Comparison of ENCODE assay signal across 10 cellular contexts in the genomic region with DNA sequence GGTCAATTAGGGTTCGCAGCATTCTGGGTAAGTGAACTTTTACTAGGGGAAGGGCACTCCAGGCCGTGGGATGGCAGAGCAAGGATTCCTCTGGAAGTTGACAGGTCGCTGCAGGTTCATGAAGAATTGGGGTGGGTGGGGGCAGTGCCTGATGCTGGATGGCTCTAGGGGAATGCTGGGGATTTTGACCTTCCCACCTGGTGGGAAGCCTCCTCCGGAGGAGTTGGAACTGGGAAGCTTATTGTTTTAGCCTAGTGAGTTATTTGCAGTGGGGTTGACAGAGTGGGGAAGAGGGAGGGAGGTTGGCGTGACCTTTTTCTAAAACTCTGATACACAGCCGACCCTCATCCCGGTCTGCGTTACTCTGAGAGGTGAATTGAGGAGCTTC. TPM values are rescaled to one million over a fixed set of nuclear protein-coding genes. Genes with fewer than 3 reads are reported as not detected.
A peak's percentile ranks its signal among the peaks of the same experiment; 100 is the strongest.
DNase-seq lines count a peak whose midpoint lies in the region; ATAC-seq, FAIRE-seq and TF ChIP-seq lines count a peak whose summit lies in the region.
"Had no signal": no experiment of that assay in that cellular context is flagged by ENCODE, and none has a peak within 500 bp of the region (broad histone marks: within the 10 kb centered on the region; RNA-seq: fewer than 3 reads in every experiment).

No MANE protein-coding gene starts in this region.

- H3K4me3 ChIP-seq in GM12878 (no peak overlapping the region; the same call in 1 of the 2 replicates), right lobe of liver (peak overlapping the region; percentile 58 to 65 (median 59)), subcutaneous abdominal adipose tissue (ENCODE audit: low read depth in 1 of 5, low read length in 5 of 5) (peak overlapping the region; percentile 62 to 76 (median 68))

- no peak overlapping the region for H3K27ac ChIP-seq in GM12878 (ENCODE audit: control insufficient read depth, insufficient read depth)
- H3K27ac ChIP-seq in right lobe of liver, result no peak overlapping the region
- no peak overlapping the region for H3K27ac ChIP-seq in subcutaneous abdominal adipose tissue (ENCODE audit: low read depth, low read length)
- H3K27ac ChIP-seq: SJCRH30 had no signal

- in situ Hi-C loops in GM12878 (cut with MboI), result no loop called here

- ATAC-seq in GM12878 (no peak), right lobe of liver (peak in 3 of 4 donors; percentile 10 to 23 (median 10)), GM21390 (IDR thresholded peaks at IDR 0.05; ENCODE audit: unreplicated experiment) (no peak), GM21367 (IDR thresholded peaks at IDR 0.05; ENCODE audit: unreplicated experiment) (no peak)

- peak overlapping the region; percentile 48; the same call in 1 of the 2 replicates for H3K4me2 ChIP-seq in GM12878 (ENCODE audit: control insufficient read depth, insufficient read depth)

- peaks cover 44% of the 10 kb centered on the region for H3K27me3 Mint-ChIP-seq in T-helper 2 cell treated with Interferon-gamma antibody and Interleukin-4, amounts not matched to agents 5 μg/mL and 100 μg/mL, for 36 hours (ENCODE audit: low read depth)

- TF ChIP-seq CTCF in GM12878 (IDR thresholded peaks at IDR 0.05 in 2 of 3, conservative IDR thresholded peaks at IDR 0.05 in 1 of 3; ENCODE audit: control insufficient read depth in 2 of 3, extremely low read depth in 1 of 3, insufficient read depth in 1 of 3, low read depth in 3 of 3, low read length in 3 of 3) (no peak), right lobe of liver (IDR thresholded peaks at IDR 0.05) (no peak)

- TF ChIP-seq EP300 in GM12878 (IDR thresholded peaks at IDR 0.05; ENCODE audit: borderline replicate concordance in 1 of 2, control insufficient read depth in 1 of 2, low read depth in 2 of 2, low read length in 2 of 2), result no peak

- no peak overlapping the region for H3K27ac Mint-ChIP-seq in T-helper 2 cell treated with Interferon-gamma antibody and Interleukin-4, amounts not matched to agents 5 μg/mL and 100 μg/mL, for 36 hours

- peaks cover under 1% of the 10 kb centered on the region; the same call in 1 of the 3 replicates for H3K9me3 ChIP-seq in GM12878 (replicated peaks; ENCODE audit: control insufficient read depth, insufficient read depth, low read length)
- no peaks in the 10 kb centered on the region for H3K9me3 ChIP-seq in right lobe of liver
- no peaks in the 10 kb centered on the region for H3K9me3 ChIP-seq in subcutaneous abdominal adipose tissue (ENCODE audit: control insufficient read depth in 5 of 5, low read length in 5 of 5)
- H3K9me3 ChIP-seq: SJCRH30 had no signal

- no peak for DNase-seq in T-helper 2 cell treated with Interferon-gamma antibody and Interleukin-4, amounts not matched to agents 5 μg/mL and 100 μg/mL, for 36 hours (ENCODE audit: low spot score)
- no peak for DNase-seq in T-helper 2 cell
- no peak for DNase-seq in GM12878 (ENCODE audit: low read depth, low spot score)
- no peak for DNase-seq in right lobe of liver
- no peak for DNase-seq in NCI-H1092 (lab: John Stamatoyannopoulos, UW)

- CTCF ChIA-PET in GM12878 (lab: Yijun Ruan, JAX), result interaction anchor here (1.0 to 1.4 kb wide), 4 partner anchors 15 to 87 kb away, joined by 3 to 4 read pairs (median 4); no protein-coding TSS in a partner anchor

- peaks cover 7% of the 10 kb centered on the region for H3K4me1 Mint-ChIP-seq in T-helper 2 cell treated with Interferon-gamma antibody and Interleukin-4, amounts not matched to agents 5 μg/mL and 100 μg/mL, for 36 hours (ENCODE audit: low read depth)

- H3K4me1 ChIP-seq in GM12878 (ENCODE audit: control insufficient read depth, insufficient read depth, low read length), result no peaks in the 10 kb centered on the region
- peaks cover 0 to 3% (median 0%) of the 10 kb centered on the region in 4 donors for H3K4me1 ChIP-seq in right lobe of liver
- H3K4me1 ChIP-seq in subcutaneous abdominal adipose tissue (ENCODE audit: control insufficient read depth in 5 of 5, insufficient read depth in 5 of 5, low read length in 5 of 5), result peaks cover 0 to 13% (median 11%) of the 10 kb centered on the region in 5 donors

- H3K36me3 ChIP-seq in GM12878 (ENCODE audit: control insufficient read depth in 2 of 2, insufficient read depth in 2 of 2, low read length in 1 of 2) (no peaks in the 10 kb centered on the region), right lobe of liver (no peaks in the 10 kb centered on the region), subcutaneous abdominal adipose tissue (ENCODE audit: control insufficient read depth in 5 of 5, insufficient read depth in 5 of 5, low read length in 5 of 5) (no peaks in the 10 kb centered on the region)
- H3K36me3 ChIP-seq: SJCRH30 had no signal

- H4K20me1 ChIP-seq in GM12878 (ENCODE audit: control insufficient read depth, insufficient read depth), result no peaks in the 10 kb centered on the region

- RAD21 ChIA-PET in GM12878 (lab: Charles Lee; ENCODE audit: unreplicated experiment), result no interaction called here

- POLR2A ChIA-PET in GM12878 (lab: Charles Lee), result no interaction called here

- BruUV-seq in GM12878 (replicated peaks; lab: Mats Ljungman, UMichigan), result no TSS peak

- FAIRE-seq in GM12878 (lab: Jason Lieb, UNC), result no peak
- FAIRE-seq: A204.1 had no signal

- no peaks in the 10 kb centered on the region for H3K79me2 ChIP-seq in GM12878 (ENCODE audit: control insufficient read depth, insufficient read depth, low read length)

- SMC1A ChIA-PET in GM12878 (lab: Charles Lee; ENCODE audit: uncharacterized antibody, unreplicated experiment), result interaction anchor here (0.7 kb wide), 1 partner anchor 68 kb away, joined by 3 read pairs; no protein-coding TSS in a partner anchor

- TF ChIP-seq POLR2A in GM12878 (IDR thresholded peaks at IDR 0.05; ENCODE audit: low read depth, low read length), result no peak
- TF ChIP-seq POLR2A in right lobe of liver (IDR thresholded peaks at IDR 0.05), result no peak

- peak overlapping the region; percentile 74 for H3K4me3 Mint-ChIP-seq in T-helper 2 cell treated with Interferon-gamma antibody and Interleukin-4, amounts not matched to agents 5 μg/mL and 100 μg/mL, for 36 hours

- intact Hi-C loops in GM12878 (cut with micrococcal nuclease; ENCODE audit: unreplicated experiment) (no loop called here), right lobe of liver (cut with DNase I) (no loop called here)

- H3K36me3 Mint-ChIP-seq in T-helper 2 cell treated with Interferon-gamma antibody and Interleukin-4, amounts not matched to agents 5 μg/mL and 100 μg/mL, for 36 hours (ENCODE audit: low read depth), result no peaks in the 10 kb centered on the region

- no peaks in the 10 kb centered on the region for H3K9me3 Mint-ChIP-seq in T-helper 2 cell treated with Interferon-gamma antibody and Interleukin-4, amounts not matched to agents 5 μg/mL and 100 μg/mL, for 36 hours

- TF ChIP-seq RAD21 in GM12878 (IDR thresholded peaks at IDR 0.05; ENCODE audit: insufficient read depth, low read depth, low read length), result no peak

- H3K27me3 ChIP-seq in GM12878 (replicated peaks in 1 of 2; ENCODE audit: control insufficient read depth in 2 of 2, insufficient read depth in 2 of 2, low read length in 1 of 2), result peaks cover 4 to 5% of the 10 kb centered on the region in 2 experiments
- H3K27me3 ChIP-seq in right lobe of liver, result no peaks in the 10 kb centered on the region
- peaks cover 14 to 30% (median 19%) of the 10 kb centered on the region in 5 donors for H3K27me3 ChIP-seq in subcutaneous abdominal adipose tissue (ENCODE audit: control insufficient read depth in 5 of 5, insufficient read depth in 4 of 5, low read length in 5 of 5)

- WGBS in GM12878 (ENCODE audit: insufficient coverage, insufficient replicate concordance, low lambda C conversion rate, missing lambda C conversion rate), result 65% methylated on average over 8 of the region's 8 CpGs
- WGBS in right lobe of liver (ENCODE audit: insufficient coverage, low coverage, low lambda C conversion rate, missing lambda C conversion rate), result 66% methylated on average over 7 of the region's 8 CpGs

- H2AFZ ChIP-seq in GM12878 (ENCODE audit: control insufficient read depth, low read depth, low read length), result no peak overlapping the region

- no peak overlapping the region for H3K9ac ChIP-seq in GM12878 (ENCODE audit: control insufficient read depth, insufficient read depth, low read length)
- peak overlapping the region in 3 of 5 donors; percentile 42 to 51 (median 47) for H3K9ac ChIP-seq in subcutaneous abdominal adipose tissue (ENCODE audit: low read length in 5 of 5)

RNA-seq across cellular contexts. Expression of gene C17orf113, which starts 0.6 kb away (rescaled TPM):
- total RNA-seq in GM12878 (2013; cell fraction: nucleolus; rRNA removed), result 1.2 and 1.3 TPM in 2 replicates
- total RNA-seq in GM12878 (2014; rRNA removed), result 0.11 and 0.17 TPM in 2 replicates
- total RNA-seq in GM12878 (2014; rRNA removed; fragmentation: Illumina TruSeq; extraction: Trizol), result not detected in 2 replicates
- total RNA-seq in GM12878 (2021), result 0.08 and 0.11 TPM in 2 replicates
- 0.13 TPM for polyA plus RNA-seq in GM12878 (2011; ENCODE audit: low read depth)
- 0.06 and 0.08 TPM in 2 replicates for polyA plus RNA-seq in GM12878 (2011; rRNA removed)
- 0.07 and 0.09 TPM in 2 replicates for polyA plus RNA-seq in GM12878 (2011; cell fraction: cytosol; rRNA removed)
- polyA plus RNA-seq in GM12878 (2011; cell fraction: nucleus; rRNA removed), result 0.18 and 0.20 TPM in 2 replicates
- 0.32 and 0.42 TPM in 2 replicates for polyA plus RNA-seq in GM12878 (2012)
- 0.03 TPM in 1 of 2 replicates, not detected in the other for polyA plus RNA-seq in GM12878 (2014; fragmentation: Illumina TruSeq; extraction: Trizol)
- polyA plus RNA-seq in GM12878 (2014; fragmentation: Nextera tagmentation; extraction: Ambion mirVana), result not detected
- 0.14 and 0.27 TPM in 2 replicates for polyA plus RNA-seq in GM12878 (2014; rRNA removed)
- under 1 TPM; 0.03 to 0.04 TPM for polyA plus RNA-seq in GM12878 (2016; fragmentation: Nextera tagmentation; extraction: Ambion mirVana)
- 0.05 TPM in 1 of 2 replicates, not detected in the other for polyA minus RNA-seq in GM12878 (2011; rRNA and poly(A)+ RNA removed)
- not detected in 2 replicates for polyA minus RNA-seq in GM12878 (2011; cell fraction: cytosol; rRNA and poly(A)+ RNA removed)
- polyA minus RNA-seq in GM12878 (2011; cell fraction: nucleus; rRNA and poly(A)+ RNA removed), result 0.10 TPM in 1 of 2 replicates, not detected in the other
- total RNA-seq in right lobe of liver, result under 1 TPM; 0.06 to 0.42 (median 0.12) TPM

RNA-seq across cellular contexts. Expression of gene NKIRAS2, which starts 31.1 kb away (rescaled TPM):
- total RNA-seq in GM12878 (2013; cell fraction: nucleolus; rRNA removed), result 17.6 and 18.5 TPM in 2 replicates
- total RNA-seq in GM12878 (2014; rRNA removed) (36.8 and 39.3 TPM in 2 replicates), GM12878 (2014; rRNA removed; fragmentation: Illumina TruSeq; extraction: Trizol) (16.3 and 16.9 TPM in 2 replicates), GM12878 (2021) (22.9 and 25.8 TPM in 2 replicates), right lobe of liver (10 to 100 TPM; 11.1 to 27.0 (median 12.3) TPM)
- 11.6 TPM for polyA plus RNA-seq in GM12878 (2011; ENCODE audit: low read depth)
- polyA plus RNA-seq in GM12878 (2011; rRNA removed) (11.9 and 20.3 TPM in 2 replicates), GM12878 (2014; fragmentation: Illumina TruSeq; extraction: Trizol) (24.4 and 33.6 TPM in 2 replicates), GM12878 (2014; fragmentation: Nextera tagmentation; extraction: Ambion mirVana) (1 to 10 TPM; 6.4 to 6.9 TPM), GM12878 (2014; rRNA removed) (39.4 and 49.7 TPM in 2 replicates), GM12878 (2016; fragmentation: Nextera tagmentation; extraction: Ambion mirVana) (10 to 100 TPM; 28.6 to 32.2 TPM)
- 26.7 and 29.6 TPM in 2 replicates for polyA plus RNA-seq in GM12878 (2011; cell fraction: cytosol; rRNA removed)
- polyA plus RNA-seq in GM12878 (2011; cell fraction: nucleus; rRNA removed), result 15.3 and 19.6 TPM in 2 replicates
- 20.9 and 21.7 TPM in 2 replicates for polyA plus RNA-seq in GM12878 (2012)
- polyA minus RNA-seq in GM12878 (2011; rRNA and poly(A)+ RNA removed), result 15.9 and 21.3 TPM in 2 replicates
- polyA minus RNA-seq in GM12878 (2011; cell fraction: cytosol; rRNA and poly(A)+ RNA removed), result 6.4 and 7.1 TPM in 2 replicates
- polyA minus RNA-seq in GM12878 (2011; cell fraction: nucleus; rRNA and poly(A)+ RNA removed), result 7.6 and 15.4 TPM in 2 replicates

RNA-seq across cellular contexts. Expression of gene DNAJC7, which starts 33.8 kb away (rescaled TPM):
- 134 and 138 TPM in 2 replicates for total RNA-seq in GM12878 (2013; cell fraction: nucleolus; rRNA removed)
- total RNA-seq in GM12878 (2014; rRNA removed), result 70.2 and 70.4 TPM in 2 replicates
- 156 and 173 TPM in 2 replicates for total RNA-seq in GM12878 (2014; rRNA removed; fragmentation: Illumina TruSeq; extraction: Trizol)
- 104 and 113 TPM in 2 replicates for total RNA-seq in GM12878 (2021)
- polyA plus RNA-seq in GM12878 (2011; ENCODE audit: low read depth), result 65.9 TPM
- 60.1 and 72.4 TPM in 2 replicates for polyA plus RNA-seq in GM12878 (2011; rRNA removed)
- polyA plus RNA-seq in GM12878 (2011; cell fraction: cytosol; rRNA removed), result 33.8 and 35.1 TPM in 2 replicates
- 35.8 and 40.3 TPM in 2 replicates for polyA plus RNA-seq in GM12878 (2011; cell fraction: nucleus; rRNA removed)
- polyA plus RNA-seq in GM12878 (2012), result 89.4 and 91.4 TPM in 2 replicates
- 164 and 196 TPM in 2 replicates for polyA plus RNA-seq in GM12878 (2014; fragmentation: Illumina TruSeq; extraction: Trizol)
- 10 to 100 TPM; 61.2 to 70.3 TPM for polyA plus RNA-seq in GM12878 (2014; fragmentation: Nextera tagmentation; extraction: Ambion mirVana)
- polyA plus RNA-seq in GM12878 (2014; rRNA removed), result 89.6 and 91.8 TPM in 2 replicates
- 100 to 1,000 TPM in 1 of 2 experiments, 10 to 100 TPM in 1; 97.9 to 103 TPM for polyA plus RNA-seq in GM12878 (2016; fragmentation: Nextera tagmentation; extraction: Ambion mirVana)
- polyA minus RNA-seq in GM12878 (2011; rRNA and poly(A)+ RNA removed), result 56.9 and 58.7 TPM in 2 replicates
- polyA minus RNA-seq in GM12878 (2011; cell fraction: cytosol; rRNA and poly(A)+ RNA removed), result 30.2 and 35.3 TPM in 2 replicates
- 43.6 and 51.0 TPM in 2 replicates for polyA minus RNA-seq in GM12878 (2011; cell fraction: nucleus; rRNA and poly(A)+ RNA removed)
- total RNA-seq in right lobe of liver, result 10 to 100 TPM; 32.7 to 40.3 (median 35.2) TPM

RNA-seq across cellular contexts. Expression of gene ZNF385C, which starts 47.3 kb away (rescaled TPM):
- 0.37 and 1.7 TPM in 2 replicates for total RNA-seq in GM12878 (2013; cell fraction: nucleolus; rRNA removed)
- not detected in 2 replicates for total RNA-seq in GM12878 (2014; rRNA removed)
- total RNA-seq in GM12878 (2014; rRNA removed; fragmentation: Illumina TruSeq; extraction: Trizol), result 0.09 TPM in 1 of 2 replicates, not detected in the other
- not detected in 2 replicates for total RNA-seq in GM12878 (2021)
- not detected for polyA plus RNA-seq in GM12878 (2011; ENCODE audit: low read depth)
- polyA plus RNA-seq in GM12878 (2011; rRNA removed), result 0.07 and 0.09 TPM in 2 replicates
- polyA plus RNA-seq in GM12878 (2011; cell fraction: cytosol; rRNA removed), result 0.13 and 0.17 TPM in 2 replicates
- 0.06 and 0.36 TPM in 2 replicates for polyA plus RNA-seq in GM12878 (2011; cell fraction: nucleus; rRNA removed)
- polyA plus RNA-seq in GM12878 (2012), result 0.26 and 0.56 TPM in 2 replicates
- 0.07 and 0.11 TPM in 2 replicates for polyA plus RNA-seq in GM12878 (2014; fragmentation: Illumina TruSeq; extraction: Trizol)
- not detected for polyA plus RNA-seq in GM12878 (2014; fragmentation: Nextera tagmentation; extraction: Ambion mirVana)
- polyA plus RNA-seq in GM12878 (2014; rRNA removed), result 0.04 and 0.20 TPM in 2 replicates
- polyA plus RNA-seq in GM12878 (2016; fragmentation: Nextera tagmentation; extraction: Ambion mirVana), result under 1 TPM; 0.06 to 0.11 TPM
- polyA minus RNA-seq in GM12878 (2011; rRNA and poly(A)+ RNA removed), result not detected in 2 replicates
- polyA minus RNA-seq in GM12878 (2011; cell fraction: cytosol; rRNA and poly(A)+ RNA removed), result not detected in 2 replicates
- polyA minus RNA-seq in GM12878 (2011; cell fraction: nucleus; rRNA and poly(A)+ RNA removed), result not detected in 2 replicates
- 1 to 10 TPM in 1 of 6 experiments, under 1 TPM in 2, not detected in 3; 0.11 to 1.2 (median 0.11) TPM for total RNA-seq in right lobe of liver

Comparison
In these comparisons a context has a peak if more than half of its experiments do, and no peak if none do; other contexts are left out.
1. ATAC-seq: peak in right lobe of liver (3 of 4); none in GM12878 (single experiment), GM21390 (single experiment) and GM21367 (single experiment).